12 cellular contexts compared by ENCODE assay signal in genomic region chr18:9535430-9535972, GRCh38.
DNase-seq lines count a peak whose midpoint lies in the region; ATAC-seq and TF ChIP-seq lines count a peak whose summit lies in the region.
"Had no signal": no experiment of that assay in that cellular context is flagged by ENCODE, and none has a peak within 500 bp of the region (broad histone marks: within the 10 kb centered on the region; RNA-seq: fewer than 3 reads in every experiment).

No MANE protein-coding gene starts in this region.

- peak overlapping the region in 3 of 5 experiments; percentile 57 to 87 (median 65) for H3K27ac Mint-ChIP-seq in brain
- H3K27ac Mint-ChIP-seq: immature natural killer cell had no signal

- H3K36me3 ChIP-seq in stomach smooth muscle (ENCODE audit: control insufficient read depth in 2 of 2, insufficient read depth in 2 of 2, low read length in 2 of 2), result peaks cover 37 to 43% of the 10 kb centered on the region in 2 donors

- no peaks in the 10 kb centered on the region for H3K27me3 Mint-ChIP-seq in brain

- no peaks in the 10 kb centered on the region for H3K27me3 ChIP-seq in stomach smooth muscle (ENCODE audit: control insufficient read depth in 1 of 2, insufficient read depth in 2 of 2, low read length in 2 of 2)

- peak overlapping the region in 1 of 2 donors; percentile 13 for H3K9ac ChIP-seq in stomach smooth muscle (ENCODE audit: low read length in 2 of 2)

- no peak for TF ChIP-seq CTCF in brain (conservative IDR thresholded peaks at IDR 0.05)

- peaks cover 55% of the 10 kb centered on the region for H3K36me3 Mint-ChIP-seq in brain

- peak overlapping the region; percentile 62 for H3K27ac ChIP-seq in stomach smooth muscle (ENCODE audit: low read length)

- DNase-seq in HCEC 1CT (peak; percentile 82), kidney glomerular epithelial cell (lab: John Stamatoyannopoulos, UW) (peak; percentile 59), NCI-H748 treated with DMSO at 0.1 percent for 48 hours (lab: John Stamatoyannopoulos, UW) (no peak)
- no peak for DNase-seq in activated CD4-positive, CD25-positive, alpha-beta regulatory T cell treated with anti-CD3 and anti-CD28 coated beads, Interleukin-2, amount 50 U/mL, for 72 hours
- no peak for DNase-seq in activated CD4-positive, CD25-positive, alpha-beta regulatory T cell (lab: John Stamatoyannopoulos, UW)
- DNase-seq: activated CD4-positive, alpha-beta T cell treated with anti-CD3 and anti-CD28 coated beads, Interleukin-2, amount 50 U/mL, for 4 hours; cerebellar nuclear complex; GF-D8; immature natural killer cell had no signal

- ATAC-seq in HG03469 (IDR thresholded peaks at IDR 0.05; ENCODE audit: unreplicated experiment), result no peak

- no peaks in the 10 kb centered on the region for H3K9me3 Mint-ChIP-seq in brain
- H3K9me3 Mint-ChIP-seq: immature natural killer cell had no signal

- H3K9me3 ChIP-seq in stomach smooth muscle (ENCODE audit: control insufficient read depth in 2 of 2, low read length in 2 of 2), result no peaks in the 10 kb centered on the region

- peak overlapping the region in 1 of 5 experiments; percentile 7 for H3K4me3 Mint-ChIP-seq in brain
- H3K4me3 Mint-ChIP-seq: immature natural killer cell had no signal

- H3K4me1 ChIP-seq in stomach smooth muscle (ENCODE audit: control insufficient read depth, insufficient read depth, low read length), result peaks cover 13% of the 10 kb centered on the region

- H3K4me1 Mint-ChIP-seq in brain, result peaks cover 12% of the 10 kb centered on the region

- H3K4me3 ChIP-seq in stomach smooth muscle (ENCODE audit: low read length in 2 of 2), result peak overlapping the region; percentile 50 to 61

Comparison
In these comparisons a context has a peak if more than half of its experiments do, and no peak if none do; other contexts are left out.
1. DNase-seq: peak in HCEC 1CT (single experiment) and kidney glomerular epithelial cell (single experiment); none in activated CD4-positive, CD25-positive, alpha-beta regulatory T cell treated with anti-CD3 and anti-CD28 coated beads, Interleukin-2, amount 50 U/mL, for 72 hours (single experiment), activated CD4-positive, CD25-positive, alpha-beta regulatory T cell (0 of 4) and NCI-H748 treated with DMSO at 0.1 percent for 48 hours (single experiment).